ENCODE assay signal across 10 cellular contexts in genomic region chr15:60379466-60380274, GRCh38. TPM values are rescaled to one million over a fixed set of nuclear protein-coding genes. Genes with fewer than 3 reads are reported as not detected.
DNase-seq lines count a peak whose midpoint lies in the region.
"Had no signal": no experiment of that assay in that cellular context is flagged by ENCODE, and none has a peak within 500 bp of the region (broad histone marks: within the 10 kb centered on the region; RNA-seq: fewer than 3 reads in every experiment).

No MANE protein-coding gene starts in this region.

- peak; percentile 99 for DNase-seq in H4 (ENCODE audit: low spot score)
- peak; percentile 48 for DNase-seq in T1000 (lab: John Stamatoyannopoulos, UW)
- DNase-seq in glomerular visceral epithelial cell (ENCODE audit: extremely low spot score) = peak; percentile 66
- DNase-seq in skeletal muscle cell (ENCODE audit: low read depth) = peak; percentile 94
- DNase-seq in mucosa of gallbladder (ENCODE audit: low spot score) = no peak
- no peak for DNase-seq in NCI-H510A (lab: John Stamatoyannopoulos, UW)
- no peak for DNase-seq in activated CD4-positive, alpha-beta T cell treated with anti-CD3 and anti-CD28 coated beads, Interleukin-2, amount 50 U/mL, for 1 hour
- DNase-seq in DMS 273 (lab: John Stamatoyannopoulos, UW; ENCODE audit: unreplicated experiment) = no peak
- DNase-seq: activated CD8-positive, alpha-beta T cell treated with anti-CD3 and anti-CD28 coated beads, Interleukin-2, amount 10 ng/mL, durations not matched to agents 7 days and 5 days; stimulated activated CD4-positive, alpha-beta T cell treated with anti-CD3 and anti-CD28 coated beads, Interleukin-15, amount 100 ng/mL, for 24 hours had no signal

- no peak overlapping the region for H3K4me3 ChIP-seq in skeletal muscle cell (ENCODE audit: low read depth, low read length)

RNA-seq across cellular contexts. Expression of gene ANXA2, which starts 18.1 kb away (rescaled TPM):
- total RNA-seq in H4 (2014; rRNA removed; shearing (Covaris generic)) = 2,749 and 2,975 TPM in 2 replicates
- total RNA-seq in mucosa of gallbladder = 733 TPM

Comparison
In these comparisons a context has a peak if more than half of its experiments do, and no peak if none do; other contexts are left out.
1. DNase-seq: peak in H4 (single experiment), T1000 (single experiment), glomerular visceral epithelial cell (single experiment) and skeletal muscle cell (single experiment); none in mucosa of gallbladder (single experiment), NCI-H510A (single experiment), activated CD4-positive, alpha-beta T cell treated with anti-CD3 and anti-CD28 coated beads, Interleukin-2, amount 50 U/mL, for 1 hour (single experiment) and DMS 273 (single experiment).